In the genomic region with DNA sequence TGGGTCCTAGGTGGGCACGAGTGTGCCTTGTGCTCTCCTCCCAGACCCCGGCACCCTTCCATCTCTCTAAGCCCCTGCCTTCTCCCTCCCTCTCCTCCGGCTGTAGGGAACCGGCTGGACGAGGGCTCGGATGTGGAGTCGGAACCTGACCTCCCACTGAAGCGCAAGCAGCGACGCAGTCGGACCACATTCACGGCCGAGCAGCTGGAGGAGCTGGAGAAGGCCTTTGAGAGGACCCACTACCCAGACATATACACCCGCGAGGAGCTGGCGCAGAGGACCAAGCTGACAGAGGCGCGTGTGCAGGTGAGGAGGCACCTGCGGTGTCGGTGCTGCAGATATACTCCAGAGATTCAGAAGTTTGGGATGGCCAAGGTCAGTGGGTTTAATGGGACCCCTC, we compare ENCODE assay signal across 7 cellular contexts.
"Had no signal": no experiment of that assay in that cellular context is flagged by ENCODE, and none has a peak within 500 bp of the region (broad histone marks: within the 10 kb centered on the region; RNA-seq: fewer than 3 reads in every experiment).

No MANE protein-coding gene starts in this region.

- ATAC-seq: HepG2, K562 had no signal

- FAIRE-seq: HepG2, HTR-8/SVneo, K562 had no signal

- H3K4me1 Mint-ChIP-seq: IgD-negative memory B cell had no signal

- H3K27ac ChIP-seq: HL-60 had no signal

- H3K4me3 ChIP-seq: K562 had no signal

- H3K27ac Mint-ChIP-seq: IgD-negative memory B cell had no signal

- H3K4me3 Mint-ChIP-seq: IgD-negative memory B cell had no signal

- DNase-seq: IMR-90, KBM-7 had no signal
